In genomic region chr2:153299217-153299616, GRCh38 we compare ENCODE assay signal across 35 cellular contexts.
"Had no signal": no experiment of that assay in that cellular context is flagged by ENCODE, and none has a peak within 500 bp of the region (broad histone marks: within the 10 kb centered on the region; RNA-seq: fewer than 3 reads in every experiment).

No MANE protein-coding gene starts in this region.

- H3K9me3 Mint-ChIP-seq: activated B cell treated with CpG ODN at 0.5 μM for 24 hours; activated CD4-positive, alpha-beta T cell treated with anti-CD3 and anti-CD28 coated beads, Interleukin-2, amount 10 ng/mL, durations not matched to agents 24 days and 14 days; activated naive CD8-positive, alpha-beta T cell treated with anti-CD3 and anti-CD28 coated beads, Interleukin-2, amount 10 ng/mL, durations not matched to agents 7 days and 5 days; activated naive CD8-positive, alpha-beta T cell treated with anti-CD3 and anti-CD28 coated beads, Interleukin-2, amount 50 U/mL, for 24 hours; activated T-helper 2 cell treated with anti-CD3 and anti-CD28 coated beads, Interferon-gamma antibody, Interleukin-2, Interleukin-4, amounts not matched to agents 10 μg/mL and 5 μg/mL and 100 μg/mL, durations not matched to agents 14 hours and 24 hours and 36 hours; T-helper 1 cell treated with Interleukin-12 subunit alpha and Interleukin-12 subunit beta and Interleukin-4 antibody, amounts not matched to agents 30 μg/mL and 1 μg/mL, for 36 hours; T-helper 2 cell treated with Interferon-gamma antibody and Interleukin-4, amounts not matched to agents 5 μg/mL and 100 μg/mL, for 36 hours had no signal

- DNase-seq: activated B cell treated with CpG ODN at 0.5 μM for 24 hours; activated CD4-positive, alpha-beta memory T cell treated with anti-CD3 and anti-CD28 coated beads for 36 hours; activated CD4-positive, alpha-beta T cell treated with anti-CD3 and anti-CD28 coated beads for 4 hours; activated CD4-positive, alpha-beta T cell treated with anti-CD3 and anti-CD28 coated beads, Interleukin-2, amount 10 ng/mL, durations not matched to agents 24 days and 14 days; activated CD4-positive, alpha-beta T cell treated with anti-CD3 and anti-CD28 coated beads, Interleukin-2, amount 50 U/mL, for 1 hour; activated CD4-positive, alpha-beta T cell treated with anti-CD3 and anti-CD28 coated beads, Interleukin-2, amount 50 U/mL, for 4 hours; activated CD4-positive, CD25-positive, alpha-beta regulatory T cell treated with anti-CD3 and anti-CD28 coated beads, Interleukin-2, amount 50 U/mL, for 72 hours; activated CD8-positive, alpha-beta memory T cell treated with anti-CD3 and anti-CD28 coated beads, Interleukin-2, amount 10 ng/mL, durations not matched to agents 7 days and 5 days; activated CD8-positive, alpha-beta memory T cell treated with anti-CD3 and anti-CD28 coated beads, Interleukin-2, amount 50 U/mL, for 48 hours; activated CD8-positive, alpha-beta T cell treated with anti-CD3 and anti-CD28 coated beads for 36 hours; activated effector memory CD4-positive, alpha-beta T cell treated with Interleukin-2 at 50 U/mL for 16 hours; activated gamma-delta T cell; activated naive CD4-positive, alpha-beta T cell treated with anti-CD3 and anti-CD28 coated beads, Interleukin-2, amount 10 ng/mL, durations not matched to agents 7 days and 5 days; activated naive CD4-positive, alpha-beta T cell treated with Interleukin-2 at 50 U/mL for 16 hours; activated naive CD8-positive, alpha-beta T cell treated with anti-CD3 and anti-CD28 coated beads, Interleukin-2, amount 10 ng/mL, durations not matched to agents 7 days and 5 days; activated naive CD8-positive, alpha-beta T cell treated with anti-CD3 and anti-CD28 coated beads, Interleukin-2, amount 50 U/mL, for 24 hours; activated T-cell treated with anti-CD3 and anti-CD28 coated beads, Interleukin-2, amount 50 U/mL, for 24 hours; activated T-cell treated with anti-CD3 and anti-CD28 coated beads, Interleukin-2, amount 50 U/mL, for 48 hours; amygdala; anterior cingulate cortex; caudate nucleus; cerebellar nuclear complex; T-helper 1 cell; T-helper 2 cell; T-helper 9 cell had no signal

- H3K4me1 ChIP-seq: ascending aorta had no signal

- H3K27me3 ChIP-seq: ascending aorta, cardiac muscle cell had no signal

- ATAC-seq: activated CD8-positive, alpha-beta memory T cell treated with anti-CD3 and anti-CD28 coated beads, Interleukin-2, amount 10 ng/mL, durations not matched to agents 7 days and 5 days; activated CD8-positive, alpha-beta T cell treated with anti-CD3 and anti-CD28 coated beads for 36 hours; activated naive CD8-positive, alpha-beta T cell treated with anti-CD3 and anti-CD28 coated beads, Interleukin-2, amount 50 U/mL, for 24 hours had no signal

- H3K36me3 Mint-ChIP-seq: activated CD4-positive, alpha-beta memory T cell treated with anti-CD3 and anti-CD28 coated beads for 36 hours; activated CD8-positive, alpha-beta memory T cell treated with anti-CD3 and anti-CD28 coated beads, Interleukin-2, amount 10 ng/mL, durations not matched to agents 7 days and 5 days; activated naive CD4-positive, alpha-beta T cell treated with anti-CD3 and anti-CD28 coated beads, Interleukin-2, amount 10 ng/mL, durations not matched to agents 7 days and 5 days; activated naive CD4-positive, alpha-beta T cell treated with anti-CD3 and anti-CD28 coated beads, Interleukin-2, amount 50 U/mL, for 24 hours; activated naive CD8-positive, alpha-beta T cell; activated naive CD8-positive, alpha-beta T cell treated with anti-CD3 and anti-CD28 coated beads, Interleukin-2, amount 10 ng/mL, durations not matched to agents 7 days and 5 days; brain had no signal

- H3K27ac ChIP-seq: ascending aorta, cardiac muscle cell, VCaP had no signal

- H3K36me3 ChIP-seq: ascending aorta, cardiac muscle cell had no signal

- H3K27ac Mint-ChIP-seq: activated B cell treated with CpG ODN at 0.5 μM for 24 hours; activated CD4-positive, alpha-beta memory T cell treated with anti-CD3 and anti-CD28 coated beads for 36 hours; activated CD4-positive, alpha-beta T cell treated with anti-CD3 and anti-CD28 coated beads, Interleukin-2, amount 10 ng/mL, durations not matched to agents 24 days and 14 days; activated CD8-positive, alpha-beta memory T cell treated with anti-CD3 and anti-CD28 coated beads, Interleukin-2, amount 10 ng/mL, durations not matched to agents 7 days and 5 days; activated CD8-positive, alpha-beta T cell treated with anti-CD3 and anti-CD28 coated beads for 36 hours; activated naive CD4-positive, alpha-beta T cell treated with anti-CD3 and anti-CD28 coated beads, Interleukin-2, amount 10 ng/mL, durations not matched to agents 7 days and 5 days; activated naive CD4-positive, alpha-beta T cell treated with anti-CD3 and anti-CD28 coated beads, Interleukin-2, amount 50 U/mL, for 24 hours; activated naive CD8-positive, alpha-beta T cell; activated naive CD8-positive, alpha-beta T cell treated with anti-CD3 and anti-CD28 coated beads, Interleukin-2, amount 10 ng/mL, durations not matched to agents 7 days and 5 days; activated naive CD8-positive, alpha-beta T cell treated with anti-CD3 and anti-CD28 coated beads, Interleukin-2, amount 50 U/mL, for 24 hours; activated T-cell treated with anti-CD3 and anti-CD28 coated beads, Interleukin-2, amount 50 U/mL, for 24 hours; activated T-helper 2 cell treated with anti-CD3 and anti-CD28 coated beads, Interferon-gamma antibody, Interleukin-2, Interleukin-4, amounts not matched to agents 10 μg/mL and 5 μg/mL and 100 μg/mL, durations not matched to agents 14 hours and 24 hours and 36 hours; brain; T-helper 1 cell treated with Interleukin-12 subunit alpha and Interleukin-12 subunit beta and Interleukin-4 antibody, amounts not matched to agents 30 μg/mL and 1 μg/mL, for 36 hours; T-helper 2 cell treated with Interferon-gamma antibody and Interleukin-4, amounts not matched to agents 5 μg/mL and 100 μg/mL, for 36 hours had no signal

- H3K4me1 Mint-ChIP-seq: activated B cell treated with CpG ODN at 0.5 μM for 24 hours; activated CD4-positive, alpha-beta T cell treated with anti-CD3 and anti-CD28 coated beads, Interleukin-2, amount 10 ng/mL, durations not matched to agents 24 days and 14 days; activated CD8-positive, alpha-beta memory T cell treated with anti-CD3 and anti-CD28 coated beads, Interleukin-2, amount 10 ng/mL, durations not matched to agents 7 days and 5 days; activated naive CD4-positive, alpha-beta T cell treated with anti-CD3 and anti-CD28 coated beads, Interleukin-2, amount 10 ng/mL, durations not matched to agents 7 days and 5 days; activated naive CD4-positive, alpha-beta T cell treated with anti-CD3 and anti-CD28 coated beads, Interleukin-2, amount 50 U/mL, for 24 hours; activated naive CD8-positive, alpha-beta T cell treated with anti-CD3 and anti-CD28 coated beads, Interleukin-2, amount 10 ng/mL, durations not matched to agents 7 days and 5 days; activated naive CD8-positive, alpha-beta T cell treated with anti-CD3 and anti-CD28 coated beads, Interleukin-2, amount 50 U/mL, for 24 hours; central memory CD8-positive, alpha-beta T cell had no signal

- H3K27me3 Mint-ChIP-seq: activated B cell treated with CpG ODN at 0.5 μM for 24 hours; activated CD4-positive, alpha-beta memory T cell treated with anti-CD3 and anti-CD28 coated beads for 36 hours; activated CD4-positive, alpha-beta T cell treated with anti-CD3 and anti-CD28 coated beads, Interleukin-2, amount 10 ng/mL, durations not matched to agents 24 days and 14 days; activated CD8-positive, alpha-beta T cell treated with anti-CD3 and anti-CD28 coated beads for 36 hours; activated naive CD4-positive, alpha-beta T cell treated with anti-CD3 and anti-CD28 coated beads, Interleukin-2, amount 10 ng/mL, durations not matched to agents 7 days and 5 days; activated naive CD4-positive, alpha-beta T cell treated with anti-CD3 and anti-CD28 coated beads, Interleukin-2, amount 50 U/mL, for 24 hours; activated naive CD8-positive, alpha-beta T cell treated with anti-CD3 and anti-CD28 coated beads, Interleukin-2, amount 10 ng/mL, durations not matched to agents 7 days and 5 days; activated naive CD8-positive, alpha-beta T cell treated with anti-CD3 and anti-CD28 coated beads, Interleukin-2, amount 50 U/mL, for 24 hours; activated T-cell treated with anti-CD3 and anti-CD28 coated beads, Interleukin-2, amount 50 U/mL, for 24 hours; central memory CD8-positive, alpha-beta T cell had no signal

- H3K9me3 ChIP-seq: ascending aorta had no signal

- H3K4me3 Mint-ChIP-seq: activated B cell treated with CpG ODN at 0.5 μM for 24 hours; activated CD4-positive, alpha-beta memory T cell treated with anti-CD3 and anti-CD28 coated beads for 36 hours; activated CD4-positive, alpha-beta T cell treated with anti-CD3 and anti-CD28 coated beads, Interleukin-2, amount 10 ng/mL, durations not matched to agents 24 days and 14 days; activated CD8-positive, alpha-beta memory T cell treated with anti-CD3 and anti-CD28 coated beads, Interleukin-2, amount 10 ng/mL, durations not matched to agents 7 days and 5 days; activated CD8-positive, alpha-beta T cell treated with anti-CD3 and anti-CD28 coated beads for 36 hours; activated naive CD4-positive, alpha-beta T cell treated with anti-CD3 and anti-CD28 coated beads, Interleukin-2, amount 10 ng/mL, durations not matched to agents 7 days and 5 days; activated naive CD4-positive, alpha-beta T cell treated with anti-CD3 and anti-CD28 coated beads, Interleukin-2, amount 50 U/mL, for 24 hours; activated naive CD8-positive, alpha-beta T cell; activated naive CD8-positive, alpha-beta T cell treated with anti-CD3 and anti-CD28 coated beads, Interleukin-2, amount 10 ng/mL, durations not matched to agents 7 days and 5 days; activated naive CD8-positive, alpha-beta T cell treated with anti-CD3 and anti-CD28 coated beads, Interleukin-2, amount 50 U/mL, for 24 hours; activated T-cell treated with anti-CD3 and anti-CD28 coated beads, Interleukin-2, amount 50 U/mL, for 24 hours; brain; central memory CD8-positive, alpha-beta T cell; T-helper 1 cell treated with Interleukin-12 subunit alpha and Interleukin-12 subunit beta and Interleukin-4 antibody, amounts not matched to agents 30 μg/mL and 1 μg/mL, for 36 hours; T-helper 2 cell treated with Interferon-gamma antibody and Interleukin-4, amounts not matched to agents 5 μg/mL and 100 μg/mL, for 36 hours had no signal

- H3K4me3 ChIP-seq: ascending aorta, cardiac muscle cell had no signal
